In the genomic region with DNA sequence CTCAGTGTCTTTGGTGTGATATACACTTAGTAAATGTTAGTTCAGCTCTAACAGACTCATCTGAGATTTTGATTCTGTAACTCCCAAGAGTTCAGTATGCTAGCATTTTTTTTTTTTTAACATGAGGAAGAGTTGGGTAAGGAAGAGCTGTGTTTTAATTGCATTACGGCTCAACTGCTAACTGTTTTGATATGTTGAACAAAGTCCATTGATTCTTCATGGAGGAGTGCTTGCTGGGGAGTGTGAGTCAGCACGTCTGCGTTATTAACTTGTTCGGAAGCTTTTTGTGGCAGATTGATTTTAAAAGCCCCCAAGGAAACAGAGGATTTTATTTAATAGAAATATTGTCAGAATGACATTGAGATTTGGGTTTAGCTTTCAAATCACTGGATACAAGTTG, we compare ENCODE assay signal across 14 cellular contexts. TPM values are rescaled to one million over a fixed set of nuclear protein-coding genes. Genes with fewer than 3 reads are reported as not detected.
A peak's percentile ranks its signal among the peaks of the same experiment; 100 is the strongest.
DNase-seq lines count a peak whose midpoint lies in the region; ATAC-seq and TF ChIP-seq lines count a peak whose summit lies in the region.
"Had no signal": no experiment of that assay in that cellular context is flagged by ENCODE, and none has a peak within 500 bp of the region (broad histone marks: within the 10 kb centered on the region; RNA-seq: fewer than 3 reads in every experiment).

No MANE protein-coding gene starts in this region.

- no peak for ATAC-seq in natural killer cell treated with Interleukin-12 subunit alpha and Interleukin-12 subunit beta and Interleukin-15 and Interleukin-18, amount 100 ng/mL, for 72 hours
- ATAC-seq in GM21825 (IDR thresholded peaks at IDR 0.05; ENCODE audit: unreplicated experiment): no peak
- no peak for ATAC-seq in GM21381 (IDR thresholded peaks at IDR 0.05; ENCODE audit: unreplicated experiment)

- no peaks in the 10 kb centered on the region for H3K9me3 Mint-ChIP-seq in CD4-positive, alpha-beta memory T cell
- peaks cover 3% of the 10 kb centered on the region for H3K9me3 Mint-ChIP-seq in natural killer cell treated with Interleukin-12 subunit alpha and Interleukin-12 subunit beta and Interleukin-15 and Interleukin-18, amount 100 ng/mL, for 72 hours

- H3K27ac ChIP-seq in CD4-positive, alpha-beta memory T cell (ENCODE audit: low read depth, low read length): peak overlapping the region; percentile 77
- H3K27ac ChIP-seq: HL-60 had no signal

- CTCF ChIA-PET in CD4-positive, alpha-beta memory T cell (lab: Charles Lee; ENCODE audit: partially characterized antibody): interaction anchor here (0.7 to 7.2 kb wide), 11 partner anchors 11 to 53 kb away, joined by 3 to 47 read pairs (median 7); partner anchors contain the start of gene PITPNC1

- no peak overlapping the region for H3K4me3 ChIP-seq in CD4-positive, alpha-beta memory T cell (ENCODE audit: low read length in 2 of 2)
- H3K4me3 ChIP-seq in choroid plexus epithelial cell (ENCODE audit: low read depth, low read length): no peak overlapping the region
- H3K4me3 ChIP-seq in foreskin fibroblast (ENCODE audit: low read depth in 1 of 2, low read length in 2 of 2): no peak overlapping the region
- H3K4me3 ChIP-seq: left lung, upper lobe of right lung had no signal

- intact Hi-C loops in CD4-positive, alpha-beta memory T cell (cut with micrococcal nuclease): loop anchor here (1.0 to 5.0 kb wide), 6 partner anchors 11 to 52 kb away; partner anchors contain the start of gene PITPNC1

- TF ChIP-seq CTCF in choroid plexus epithelial cell (conservative IDR thresholded peaks at IDR 0.05; ENCODE audit: low read depth, low read length) (no peak), foreskin fibroblast (IDR thresholded peaks at IDR 0.05; ENCODE audit: low read depth, low read length) (no peak)

- peak overlapping the region; percentile 85 to 98 (median 97) for H3K27ac Mint-ChIP-seq in CD4-positive, alpha-beta memory T cell
- H3K27ac Mint-ChIP-seq in natural killer cell treated with Interleukin-12 subunit alpha and Interleukin-12 subunit beta and Interleukin-15 and Interleukin-18, amount 100 ng/mL, for 72 hours: peak overlapping the region; percentile 93 to 97

- H3K36me3 Mint-ChIP-seq in CD4-positive, alpha-beta memory T cell: peaks cover 4 to 22% of the 10 kb centered on the region in 2 donors
- H3K36me3 Mint-ChIP-seq in natural killer cell treated with Interleukin-12 subunit alpha and Interleukin-12 subunit beta and Interleukin-15 and Interleukin-18, amount 100 ng/mL, for 72 hours: no peaks in the 10 kb centered on the region

- H3K36me3 ChIP-seq in CD4-positive, alpha-beta memory T cell (ENCODE audit: insufficient read depth, low read length): no peaks in the 10 kb centered on the region
- H3K36me3 ChIP-seq: left lung, upper lobe of right lung had no signal

- no peaks in the 10 kb centered on the region for H3K9me3 ChIP-seq in CD4-positive, alpha-beta memory T cell (ENCODE audit: control insufficient read depth in 1 of 2, low read length in 2 of 2)
- H3K9me3 ChIP-seq: left lung, upper lobe of right lung had no signal

- no peaks in the 10 kb centered on the region for H3K27me3 Mint-ChIP-seq in CD4-positive, alpha-beta memory T cell
- H3K27me3 Mint-ChIP-seq in natural killer cell treated with Interleukin-12 subunit alpha and Interleukin-12 subunit beta and Interleukin-15 and Interleukin-18, amount 100 ng/mL, for 72 hours: no peaks in the 10 kb centered on the region

- DNase-seq in CD4-positive, alpha-beta memory T cell: no peak
- DNase-seq in LoVo (ENCODE audit: low spot score) (peak; percentile 71), choroid plexus epithelial cell (ENCODE audit: low read depth) (peak; percentile 8), foreskin fibroblast (no peak)
- DNase-seq in natural killer cell treated with Interleukin-12 subunit alpha and Interleukin-12 subunit beta and Interleukin-15 and Interleukin-18, amount 100 ng/mL, for 72 hours (ENCODE audit: low spot score): no peak
- DNase-seq: activated CD8-positive, alpha-beta memory T cell treated with anti-CD3 and anti-CD28 coated beads for 24 hours; DMS79 treated with DMSO at 0.1 percent for 48 hours; left lung; NCI-H1105 treated with DMSO at 0.1 percent for 48 hours; NCI-H774; upper lobe of right lung had no signal

- peak overlapping the region in 5 of 8 donors; percentile 24 to 54 (median 35) for H3K4me3 Mint-ChIP-seq in CD4-positive, alpha-beta memory T cell
- H3K4me3 Mint-ChIP-seq in natural killer cell treated with Interleukin-12 subunit alpha and Interleukin-12 subunit beta and Interleukin-15 and Interleukin-18, amount 100 ng/mL, for 72 hours: peak overlapping the region; percentile 67

- POLR2A ChIA-PET in CD4-positive, alpha-beta memory T cell (lab: Charles Lee; ENCODE audit: partially characterized antibody): interaction anchor here (0.9 to 12.8 kb wide), 8 partner anchors 13 to 52 kb away, joined by 3 to 240 read pairs (median 30); partner anchors contain the start of gene PITPNC1

- H3K4me1 ChIP-seq in CD4-positive, alpha-beta memory T cell (ENCODE audit: insufficient read depth, low read length): peaks cover 70% of the 10 kb centered on the region

- H3K4me1 Mint-ChIP-seq in CD4-positive, alpha-beta memory T cell: peaks cover 47 to 95% (median 72%) of the 10 kb centered on the region in 4 donors
- H3K4me1 Mint-ChIP-seq in natural killer cell treated with Interleukin-12 subunit alpha and Interleukin-12 subunit beta and Interleukin-15 and Interleukin-18, amount 100 ng/mL, for 72 hours (ENCODE audit: low read depth in 2 of 2): peaks cover 72 to 81% of the 10 kb centered on the region in 2 donors

- H3K27me3 ChIP-seq in CD4-positive, alpha-beta memory T cell (ENCODE audit: insufficient read depth, low read length): no peaks in the 10 kb centered on the region
- H3K27me3 ChIP-seq: left lung, upper lobe of right lung had no signal

RNA-seq across cellular contexts. Expression of gene PITPNC1, which starts 45.8 kb away (rescaled TPM):
- 10 to 100 TPM; 68.4 to 71.2 TPM for total RNA-seq in CD4-positive, alpha-beta memory T cell
- polyA plus RNA-seq in CD4-positive, alpha-beta memory T cell: 100 to 1,000 TPM; 109 to 124 TPM
- total RNA-seq in natural killer cell treated with Interleukin-12 subunit alpha and Interleukin-12 subunit beta and Interleukin-15 and Interleukin-18, amount 100 ng/mL, for 72 hours: 10 to 100 TPM; 73.9 to 81.9 TPM

RNA-seq across cellular contexts. Expression of gene PSMD12, which starts 56.5 kb away (rescaled TPM):
- total RNA-seq in CD4-positive, alpha-beta memory T cell: 10 to 100 TPM; 46.9 to 48.8 TPM
- 10 to 100 TPM; 34.5 to 49.8 TPM for polyA plus RNA-seq in CD4-positive, alpha-beta memory T cell
- total RNA-seq in natural killer cell treated with Interleukin-12 subunit alpha and Interleukin-12 subunit beta and Interleukin-15 and Interleukin-18, amount 100 ng/mL, for 72 hours: 10 to 100 TPM; 87.3 to 90.5 TPM

Comparison
In these comparisons a context has a peak if more than half of its experiments do, and no peak if none do; other contexts are left out.
1. DNase-seq: peak in LoVo (single experiment) and choroid plexus epithelial cell (single experiment); none in CD4-positive, alpha-beta memory T cell (0 of 5), natural killer cell treated with Interleukin-12 subunit alpha and Interleukin-12 subunit beta and Interleukin-15 and Interleukin-18, amount 100 ng/mL, for 72 hours (single experiment) and foreskin fibroblast (0 of 2).